13 cellular contexts compared by ENCODE assay signal in the genomic region with DNA sequence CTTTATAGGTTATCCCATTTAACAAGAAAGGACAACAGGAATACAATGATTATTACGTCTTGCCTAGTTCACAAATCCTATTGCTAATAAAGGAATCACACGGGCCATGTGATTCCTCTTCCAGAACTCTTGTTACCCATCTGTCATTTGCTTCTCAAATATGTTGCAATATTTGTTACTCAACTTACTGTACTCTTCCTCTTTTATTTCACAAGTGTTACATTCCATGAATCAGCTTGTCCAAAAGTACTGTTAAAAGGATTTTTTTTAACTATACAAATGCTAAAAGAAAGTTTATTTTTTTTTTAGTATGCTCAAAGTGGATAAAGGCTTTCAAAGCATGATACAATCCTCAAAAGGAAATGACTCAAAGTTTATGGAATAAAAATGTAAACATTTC. TPM values are rescaled to one million over a fixed set of nuclear protein-coding genes. Genes with fewer than 3 reads are reported as not detected.
DNase-seq lines count a peak whose midpoint lies in the region; ATAC-seq and TF ChIP-seq lines count a peak whose summit lies in the region.
"Had no signal": no experiment of that assay in that cellular context is flagged by ENCODE, and none has a peak within 500 bp of the region (broad histone marks: within the 10 kb centered on the region; RNA-seq: fewer than 3 reads in every experiment).

No MANE protein-coding gene starts in this region.

- TF ChIP-seq POLR2A in spleen (IDR thresholded peaks at IDR 0.05) (no peak), Peyer's patch (IDR thresholded peaks at IDR 0.05) (no peak)

- ATAC-seq in GM21447 (IDR thresholded peaks at IDR 0.05; ENCODE audit: unreplicated experiment), result no peak

- peak overlapping the region in 7 of 8 donors; percentile 35 to 84 (median 73) for H3K27ac ChIP-seq in spleen
- no peak overlapping the region for H3K27ac ChIP-seq in Peyer's patch
- H3K27ac ChIP-seq: ovary had no signal

- H3K4me3 ChIP-seq in foreskin fibroblast (ENCODE audit: low read depth in 1 of 2, low read length in 2 of 2) (no peak overlapping the region), spleen (peak overlapping the region in 1 of 8 donors; percentile 7), Peyer's patch (no peak overlapping the region)
- H3K4me3 ChIP-seq: ovary had no signal

- H3K27me3 ChIP-seq in spleen (replicated peaks in 1 of 7) (no peaks in the 10 kb centered on the region), Peyer's patch (no peaks in the 10 kb centered on the region)
- H3K27me3 ChIP-seq: ovary had no signal

- TF ChIP-seq CTCF in foreskin fibroblast (IDR thresholded peaks at IDR 0.05; ENCODE audit: low read depth, low read length), result no peak
- TF ChIP-seq CTCF in spleen (IDR thresholded peaks at IDR 0.05 in 8 of 11, conservative IDR thresholded peaks at IDR 0.05 in 3 of 11), result no peak
- no peak for TF ChIP-seq CTCF in Peyer's patch (IDR thresholded peaks at IDR 0.05)

- H3K4me1 ChIP-seq in spleen (peaks cover 4 to 81% (median 42%) of the 10 kb centered on the region in 6 donors), Peyer's patch (no peaks in the 10 kb centered on the region)

- H3K9me3 ChIP-seq in spleen (no peaks in the 10 kb centered on the region), Peyer's patch (no peaks in the 10 kb centered on the region)
- H3K9me3 ChIP-seq: ovary had no signal

- H3K36me3 ChIP-seq in spleen, result no peaks in the 10 kb centered on the region
- no peaks in the 10 kb centered on the region for H3K36me3 ChIP-seq in Peyer's patch
- H3K36me3 ChIP-seq: ovary had no signal

- intact Hi-C loops in spleen (cut with DNase I; ENCODE audit: low total_unique reads), result no loop called here

- 13 to 38% (median 23%) methylated on average over 2 of the region's 2 CpGs for WGBS in spleen, 5 donors

- DNase-seq in DMS53 (lab: John Stamatoyannopoulos, UW) (peak; percentile 9), DMS53 treated with DMSO at 0.1 percent for 48 hours (lab: John Stamatoyannopoulos, UW; ENCODE audit: unreplicated experiment) (no peak), SIG-M5 (lab: John Stamatoyannopoulos, UW) (peak; percentile 57), foreskin fibroblast (peak; percentile 83 to 89), spleen (no peak), Peyer's patch (no peak)
- no peak for DNase-seq in stimulated activated CD4-positive, alpha-beta T cell treated with anti-CD3 and anti-CD28 coated beads, Interleukin-2, amount 100 ng/mL, for 48 hours
- DNase-seq: 8988T; activated CD4-positive, alpha-beta T cell treated with anti-CD3 and anti-CD28 coated beads for 1 hour; activated naive CD8-positive, alpha-beta T cell treated with anti-CD3 and anti-CD28 coated beads for 36 hours; NCI-H526; ovary had no signal

RNA-seq across cellular contexts. Expression of a gene that starts 3.9 kb away (rescaled TPM):
- total RNA-seq in spleen, result 1,000 to 10,000 TPM in 1 of 7 donors, 100 to 1,000 TPM in 6; 261 to 1,075 (median 759) TPM
- polyA plus RNA-seq in spleen, result 100 to 1,000 TPM in 1 of 3 donors, 10 to 100 TPM in 2; 35.7 to 115 (median 60.3) TPM
- 10 to 100 TPM in 3 of 4 donors, 1 to 10 TPM in 1; 8.9 to 35.5 (median 24.4) TPM for total RNA-seq in Peyer's patch
- total RNA-seq: activated naive CD8-positive, alpha-beta T cell treated with anti-CD3 and anti-CD28 coated beads for 36 hours had no signal

Comparison
In these comparisons a context has a peak if more than half of its experiments do, and no peak if none do; other contexts are left out.
1. DNase-seq: peak in DMS53 (single experiment), SIG-M5 (single experiment) and foreskin fibroblast (2 of 2); none in DMS53 treated with DMSO at 0.1 percent for 48 hours (single experiment), spleen (single experiment), stimulated activated CD4-positive, alpha-beta T cell treated with anti-CD3 and anti-CD28 coated beads, Interleukin-2, amount 100 ng/mL, for 48 hours (0 of 2) and Peyer's patch (0 of 3).
2. H3K27ac ChIP-seq: peak in spleen (7 of 8); none in Peyer's patch (0 of 4).
3. RNA of a gene that starts 3.9 kb away (total RNA-seq): 261 to 1,075 TPM in spleen; 8.9 to 35.5 TPM in Peyer's patch; every median in the first group is over 4 times any median in the second.